26 cellular contexts compared by ENCODE assay signal in the genomic region with DNA sequence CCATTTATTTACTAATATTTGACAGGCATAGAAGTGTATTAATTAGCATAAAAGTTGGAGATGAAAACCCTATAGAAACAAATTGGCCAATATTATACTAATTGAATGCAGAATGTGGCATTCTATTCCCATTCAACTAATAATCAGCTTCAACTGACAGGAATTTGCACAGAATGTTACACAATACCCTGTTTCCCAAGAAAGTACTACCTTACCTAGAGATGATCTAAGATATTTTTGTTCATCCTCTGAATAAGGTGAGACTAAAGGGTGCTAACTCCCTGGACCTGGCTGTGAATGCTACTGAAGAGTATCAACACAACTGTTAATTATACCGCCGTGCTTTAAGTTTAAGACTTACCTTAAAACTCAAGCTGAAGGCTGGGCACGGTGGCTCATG. TPM values are rescaled to one million over a fixed set of nuclear protein-coding genes. Genes with fewer than 3 reads are reported as not detected.
DNase-seq lines count a peak whose midpoint lies in the region; ATAC-seq, FAIRE-seq and TF ChIP-seq lines count a peak whose summit lies in the region.
"Had no signal": no experiment of that assay in that cellular context is flagged by ENCODE, and none has a peak within 500 bp of the region (broad histone marks: within the 10 kb centered on the region; RNA-seq: fewer than 3 reads in every experiment).

No MANE protein-coding gene starts in this region.

- H3K9ac ChIP-seq in GM23248 (no peak overlapping the region), IMR-90 (ENCODE audit: low read depth, low read length) (no peak overlapping the region), K562 (ENCODE audit: insufficient read depth in 1 of 2, low read depth in 2 of 2, low read length in 2 of 2) (no peak overlapping the region)
- H3K9ac ChIP-seq: BLaER1 had no signal

- TF ChIP-seq RAD21 in IMR-90 (IDR thresholded peaks at IDR 0.05; ENCODE audit: low read length) (no peak), K562 (CRISPR knock-in tag; conservative IDR thresholded peaks at IDR 0.05 in 1 of 2, IDR thresholded peaks at IDR 0.05 in 1 of 2) (no peak)

- peaks cover 10% of the 10 kb centered on the region; the same call in 1 of the 2 replicates for H4K20me1 ChIP-seq in GM23248 (ENCODE audit: insufficient read depth)
- peaks cover 54% of the 10 kb centered on the region for H4K20me1 ChIP-seq in IMR-90 (ENCODE audit: insufficient read depth, low read length)
- peaks cover 4% of the 10 kb centered on the region; the same call in 1 of the 2 replicates for H4K20me1 ChIP-seq in K562 (replicated peaks; ENCODE audit: control insufficient read depth, insufficient read depth, low read length)

- peaks cover 16 to 30% (median 16%) of the 10 kb centered on the region in 4 donors for H3K4me1 Mint-ChIP-seq in naive thymus-derived CD8-positive, alpha-beta T cell

- H3K4me1 ChIP-seq in GM23248 (ENCODE audit: insufficient read depth) (peaks cover 12% of the 10 kb centered on the region), IMR-90 (ENCODE audit: control insufficient read depth, insufficient read depth, low read length) (no peaks in the 10 kb centered on the region), K562 (replicated peaks in 1 of 2; ENCODE audit: control insufficient read depth in 2 of 2, insufficient read depth in 2 of 2, low read length in 2 of 2) (peaks cover 0 to 9% of the 10 kb centered on the region in 2 experiments; a peak in 3 of 5 replicates), neutrophil (ENCODE audit: control insufficient read depth in 1 of 2, insufficient read depth in 1 of 2, low read depth in 1 of 2, low read length in 1 of 2) (peaks cover 6 to 20% of the 10 kb centered on the region in 2 experiments)
- H3K4me1 ChIP-seq: BE2C had no signal

- H2AK9ac ChIP-seq in IMR-90 (replicated peaks; ENCODE audit: low read depth, low read length, poor library complexity) = no peak overlapping the region

- peaks cover 14% of the 10 kb centered on the region; the same call in 1 of the 2 replicates for H3K9me1 ChIP-seq in IMR-90 (ENCODE audit: insufficient read depth, low read length)
- no peaks in the 10 kb centered on the region for H3K9me1 ChIP-seq in K562 (ENCODE audit: control insufficient read depth, insufficient read depth, low read length)

- FAIRE-seq in K562 (lab: Jason Lieb, UNC) = no peak
- FAIRE-seq: A204.1, G401.6, GM12891, GM19239 had no signal

- H3K4me3 ChIP-seq in GM23248 (no peak overlapping the region), IMR-90 (ENCODE audit: insufficient read depth, low read depth, low read length) (no peak overlapping the region), K562 (no peak overlapping the region), neutrophil (ENCODE audit: low read depth in 1 of 2, low read length in 1 of 2) (no peak overlapping the region)
- H3K4me3 ChIP-seq: BLaER1 had no signal

- H3K4ac ChIP-seq in IMR-90 (ENCODE audit: low read depth, low read length) = no peak overlapping the region

- H3K27ac Mint-ChIP-seq in naive thymus-derived CD8-positive, alpha-beta T cell = peak overlapping the region in 1 of 10 donors; percentile 34
- H3K27ac Mint-ChIP-seq in activated naive CD4-positive, alpha-beta T cell treated with anti-CD3 and anti-CD28 coated beads, Interleukin-2, amount 50 U/mL, for 72 hours = no peak overlapping the region

- H3K27me3 Mint-ChIP-seq in naive thymus-derived CD8-positive, alpha-beta T cell = no peaks in the 10 kb centered on the region
- H3K27me3 Mint-ChIP-seq: CD4-positive, alpha-beta memory T cell; CD4-positive, CD25-positive, alpha-beta regulatory T cell; CD8-positive, alpha-beta memory T cell had no signal

- POLR2A ChIA-PET in IMR-90 (lab: Charles Lee; ENCODE audit: unreplicated experiment) = no interaction called here
- POLR2A ChIA-PET in K562 (lab: Yijun Ruan, JAX) = interaction anchor here (1.1 to 2.6 kb wide), 3 partner anchors 9 to 44 kb away, joined by 3 to 12 read pairs (median 6); a partner anchor contains a TSS
- POLR2A ChIA-PET in naive thymus-derived CD8-positive, alpha-beta T cell (lab: Charles Lee) = interaction anchor here (0.9 kb wide), 1 partner anchor 41 kb away, joined by 3 read pairs; no protein-coding TSS in a partner anchor

- H3K23ac ChIP-seq in IMR-90 (ENCODE audit: low read depth, low read length) = no peak overlapping the region

- H3K79me1 ChIP-seq in IMR-90 (ENCODE audit: low read depth in 1 of 2, low read length in 2 of 2) = peaks cover 26 to 75% of the 10 kb centered on the region in 2 experiments

- H2BK120ac ChIP-seq in IMR-90 (ENCODE audit: low read depth, low read length) = no peak overlapping the region

- H2BK15ac ChIP-seq in IMR-90 (ENCODE audit: low read depth, low read length) = no peak overlapping the region

- H3K9me3 ChIP-seq in GM23248 (ENCODE audit: low read depth) (no peaks in the 10 kb centered on the region), IMR-90 (ENCODE audit: control insufficient read depth, insufficient read depth, low read length) (no peaks in the 10 kb centered on the region), K562 (replicated peaks; ENCODE audit: control insufficient read depth, insufficient read depth, low read depth, low read length) (no peaks in the 10 kb centered on the region), neutrophil (no peaks in the 10 kb centered on the region)
- H3K9me3 ChIP-seq: BE2C, BLaER1 had no signal

- H3K18ac ChIP-seq in IMR-90 (ENCODE audit: low read depth, low read length) = no peak overlapping the region

- CTCF ChIA-PET in IMR-90 (lab: Yijun Ruan, JAX) = interaction anchor here (0.6 to 0.7 kb wide), 3 partner anchors 20 to 182 kb away, joined by 3 read pairs; no protein-coding TSS in a partner anchor
- CTCF ChIA-PET in K562 (lab: Yijun Ruan, JAX; ENCODE audit: low intra/inter-chr PET ratio) = no interaction called here

- no peaks in the 10 kb centered on the region for H3K27me3 ChIP-seq in GM23248 (replicated peaks; ENCODE audit: insufficient read depth)
- H3K27me3 ChIP-seq in IMR-90 (ENCODE audit: control insufficient read depth, insufficient read depth, low read length) = no peaks in the 10 kb centered on the region
- H3K27me3 ChIP-seq in K562 (ENCODE audit: control insufficient read depth in 2 of 2, insufficient read depth in 2 of 2, low read length in 2 of 2) = no peaks in the 10 kb centered on the region
- H3K27me3 ChIP-seq in neutrophil = no peaks in the 10 kb centered on the region
- H3K27me3 ChIP-seq: BE2C, BLaER1 had no signal

- H3K27ac ChIP-seq in GM23248 = 0 out of 2 replicates have a peak overlapping the region, but pooled peaks have one; percentile 5
- H3K27ac ChIP-seq in IMR-90 (ENCODE audit: insufficient read depth, low read length) = no peak overlapping the region
- no peak overlapping the region for H3K27ac ChIP-seq in K562 (ENCODE audit: extremely low read depth, low read depth, low read length)
- H3K27ac ChIP-seq in neutrophil = peak overlapping the region; percentile 5
- H3K27ac ChIP-seq: BLaER1 had no signal

- H3K14ac ChIP-seq in IMR-90 (replicated peaks; ENCODE audit: low read depth, low read length) = no peak overlapping the region

- H3F3A ChIP-seq in GM23248 (ENCODE audit: insufficient read depth) = peaks cover 50% of the 10 kb centered on the region

- dilution Hi-C loops in IMR-90 (cut with HindIII; ENCODE audit: low sequenced_read_pairs, unreplicated experiment) = no loop called here

- H2BK5ac ChIP-seq in IMR-90 (ENCODE audit: low read depth, low read length, poor library complexity, severe bottlenecking) = no peak overlapping the region

- no peak overlapping the region for H4K91ac ChIP-seq in IMR-90 (ENCODE audit: insufficient read depth, low read depth, low read length)

- H3K4me3 Mint-ChIP-seq in naive thymus-derived CD8-positive, alpha-beta T cell = no peak overlapping the region
- H3K4me3 Mint-ChIP-seq: CD14-positive monocyte; CD4-positive, alpha-beta memory T cell; CD4-positive, CD25-positive, alpha-beta regulatory T cell; CD8-positive, alpha-beta memory T cell had no signal

- no peak overlapping the region for H4K8ac ChIP-seq in IMR-90 (ENCODE audit: low read depth in 2 of 2, low read length in 2 of 2)

- DNase-seq in GM23248 (no peak), IMR-90 (no peak), K562 (ENCODE audit: extremely low read depth in 1 of 4, low spot score in 3 of 4) (no peak)
- DNase-seq in naive thymus-derived CD8-positive, alpha-beta T cell = no peak
- no peak for DNase-seq in activated naive CD4-positive, alpha-beta T cell treated with anti-CD3 and anti-CD28 coated beads, Interleukin-2, amount 50 U/mL, for 72 hours (ENCODE audit: low spot score in 2 of 2)
- no peak for DNase-seq in stimulated activated CD4-positive, alpha-beta T cell treated with anti-CD3 and anti-CD28 coated beads, Interleukin-1b, Interleukin-23, amount 100 ng/mL, for 48 hours
- DNase-seq: 8988T; ACHN; BE2C; C1 segment of cervical spinal cord; CD4-positive, alpha-beta memory T cell; CD4-positive, CD25-positive, alpha-beta regulatory T cell; CD8-positive, alpha-beta memory T cell; COR-L47; DMS 273 treated with DMSO at 0.1 percent for 48 hours; DMS153; DMS53; DMS79; GF-D8 had no signal

- H3K9me2 ChIP-seq in GM23248 (ENCODE audit: insufficient read depth) = no peaks in the 10 kb centered on the region

- H4K5ac ChIP-seq in IMR-90 (ENCODE audit: low read depth, low read length) = no peak overlapping the region

- 98 to 100% methylated on average over 3 of the region's 3 CpGs for WGBS in GM23248 (ENCODE audit: low coverage in 1 of 2, low lambda C conversion rate in 2 of 2, missing lambda C conversion rate in 2 of 2), 2 experiments
- no CpG with 5 or more reads among the region's 3 CpGs for WGBS in IMR-90 (ENCODE audit: extremely low coverage in 2 of 2, insufficient read length in 1 of 2), 2 experiments
- WGBS in K562 (ENCODE audit: insufficient coverage, low coverage, missing lambda C conversion rate) = 93% methylated on average over 3 of the region's 3 CpGs

- H2AFZ ChIP-seq in GM23248 (no peak overlapping the region), IMR-90 (replicated peaks; ENCODE audit: low read length, poor library complexity) (no peak overlapping the region), K562 (ENCODE audit: low read depth, low read length) (no peak overlapping the region)

- H3K36me3 ChIP-seq in GM23248 (ENCODE audit: low read depth) (peaks cover 85% of the 10 kb centered on the region), IMR-90 (ENCODE audit: control insufficient read depth, insufficient read depth, low read length) (peaks cover 47% of the 10 kb centered on the region), K562 (ENCODE audit: control insufficient read depth, insufficient read depth, low read length) (peaks cover 84% of the 10 kb centered on the region), neutrophil (peaks cover 93% of the 10 kb centered on the region)

- no TSS peak for BruUV-seq in IMR-90 (replicated peaks; lab: Mats Ljungman, UMichigan)
- TSS peak; percentile 26 for BruUV-seq in K562 (replicated peaks; lab: Mats Ljungman, UMichigan)

- H3K56ac ChIP-seq in IMR-90 (ENCODE audit: extremely low read depth, insufficient read depth, low read length) = no peak overlapping the region

- no peak for ATAC-seq in IMR-90 (ENCODE audit: low read depth)
- no peak for ATAC-seq in K562
- ATAC-seq in naive thymus-derived CD8-positive, alpha-beta T cell = no peak
- no peak for ATAC-seq in activated naive CD4-positive, alpha-beta T cell treated with anti-CD3 and anti-CD28 coated beads, Interleukin-2, amount 50 U/mL, for 72 hours

- no peak overlapping the region for H2BK20ac ChIP-seq in IMR-90 (ENCODE audit: low read depth, low read length)

- intact Hi-C loops in IMR-90 (cut with micrococcal nuclease) = loop anchor here (5.0 kb wide), 1 partner anchor 42 kb away; no protein-coding TSS in a partner anchor
- intact Hi-C loops in K562 (cut with micrococcal nuclease) = no loop called here

- H3K79me2 ChIP-seq in GM23248 (ENCODE audit: insufficient read depth) = peaks cover 99% of the 10 kb centered on the region
- H3K79me2 ChIP-seq in K562 (ENCODE audit: control insufficient read depth, insufficient read depth, low read length) = peaks cover 6% of the 10 kb centered on the region; the same call in 2 of the 3 replicates

- in situ Hi-C loops in GM23248 (cut with MboI) = no loop called here
- in situ Hi-C loops in IMR-90 (cut with MboI; ENCODE audit: low sequenced_read_pairs) = no loop called here
- in situ Hi-C loops in K562 (cut with MboI) = no loop called here

- H2AK5ac ChIP-seq in IMR-90 (ENCODE audit: low read depth, low read length) = no peak overlapping the region

- H3K9me3 Mint-ChIP-seq in naive thymus-derived CD8-positive, alpha-beta T cell = no peaks in the 10 kb centered on the region
- H3K9me3 Mint-ChIP-seq in activated naive CD4-positive, alpha-beta T cell treated with anti-CD3 and anti-CD28 coated beads, Interleukin-2, amount 50 U/mL, for 72 hours = no peaks in the 10 kb centered on the region
- H3K9me3 Mint-ChIP-seq: CD14-positive monocyte; CD4-positive, alpha-beta memory T cell; CD4-positive, CD25-positive, alpha-beta regulatory T cell; CD8-positive, alpha-beta memory T cell had no signal

- H3K36me3 Mint-ChIP-seq in naive thymus-derived CD8-positive, alpha-beta T cell = peaks cover 0 to 93% (median 6%) of the 10 kb centered on the region in 3 donors
- peaks cover 6 to 34% of the 10 kb centered on the region in 2 donors for H3K36me3 Mint-ChIP-seq in activated naive CD4-positive, alpha-beta T cell treated with anti-CD3 and anti-CD28 coated beads, Interleukin-2, amount 50 U/mL, for 72 hours

- TF ChIP-seq EP300 in K562 (IDR thresholded peaks at IDR 0.05; ENCODE audit: low read length) = no peak

- H3K4me2 ChIP-seq in GM23248 (ENCODE audit: unreplicated experiment) (no peak overlapping the region), IMR-90 (ENCODE audit: low read depth, low read length) (no peak overlapping the region), K562 (ENCODE audit: insufficient read depth, low read length) (no peak overlapping the region)
- H3K4me2 ChIP-seq: BLaER1 had no signal

- TF ChIP-seq CTCF in IMR-90 (conservative IDR thresholded peaks at IDR 0.05; ENCODE audit: low read depth, low read length) (no peak), K562 (IDR thresholded peaks at IDR 0.05 in 2 of 3, conservative IDR thresholded peaks at IDR 0.05 in 1 of 3; ENCODE audit: insufficient read depth in 2 of 3, low read depth in 1 of 3, low read length in 3 of 3) (no peak), neutrophil (IDR thresholded peaks at IDR 0.05) (no peak)

- TF ChIP-seq POLR2A in IMR-90 (IDR thresholded peaks at IDR 0.05; ENCODE audit: low read depth, low read length) = no peak
- TF ChIP-seq POLR2A in K562 (conservative IDR thresholded peaks at IDR 0.05) = no peak

RNA-seq across cellular contexts. Expression of a gene that starts 28.9 kb away (rescaled TPM):
- total RNA-seq in GM23248 (2014; rRNA removed; shearing (Covaris generic)) = 5.1 and 7.3 TPM in 2 replicates
- 7.9 and 10.7 TPM in 2 replicates for polyA plus RNA-seq in GM23248 (2016; fragmentation: Nextera tagmentation; extraction: Ambion mirVana)
- 5.3 and 5.6 TPM in 2 replicates for total RNA-seq in IMR-90 (2012; rRNA removed)
- polyA plus RNA-seq in IMR-90 (2012; rRNA removed) = 5.5 TPM in 2 replicates
- polyA plus RNA-seq in IMR-90 (2012; cell fraction: cytosol; rRNA removed) = 3.8 and 5.6 TPM in 2 replicates
- polyA plus RNA-seq in IMR-90 (2012; cell fraction: nucleus; rRNA removed; ENCODE audit: low replicate concordance) = 8.2 and 8.7 TPM in 2 replicates
- 19.6 and 32.3 TPM in 2 replicates for total RNA-seq in K562 (2011; cell fraction: chromatin; rRNA removed; ENCODE audit: low replicate concordance)
- 15.3 and 16.3 TPM in 2 replicates for total RNA-seq in K562 (2011; cell fraction: nucleolus; rRNA removed)
- total RNA-seq in K562 (2011; cell fraction: nucleoplasm; rRNA removed) = 16.1 and 19.7 TPM in 2 replicates
- 4.5 and 7.2 TPM in 2 replicates for total RNA-seq in K562 (2014; rRNA removed)
- total RNA-seq in K562 (2014; rRNA removed; fragmentation: Illumina TruSeq; extraction: Trizol) = 5.2 and 5.3 TPM in 2 replicates
- total RNA-seq in K562 (2015; rRNA removed; fragmentation: Illumina TruSeq; extraction: Trizol) = 4.8 and 5.1 TPM in 2 replicates
- total RNA-seq in K562 (2021) = 8.5 and 9.1 TPM in 2 replicates
- 5.4 and 9.7 TPM in 2 replicates for polyA plus RNA-seq in K562 (2011; rRNA removed)
- polyA plus RNA-seq in K562 (2011; cell fraction: cytosol; rRNA removed) = 4.7 and 6.8 TPM in 2 replicates
- 9.6 and 10.4 TPM in 2 replicates for polyA plus RNA-seq in K562 (2011; cell fraction: nucleus; rRNA removed)
- 4.6 and 8.4 TPM in 2 replicates for polyA plus RNA-seq in K562 (2012)
- 6.7 and 7.2 TPM in 2 replicates for polyA plus RNA-seq in K562 (2014; fragmentation: Illumina TruSeq; extraction: Trizol)
- 1 to 10 TPM; 1.4 to 1.5 TPM for polyA plus RNA-seq in K562 (2014; fragmentation: Nextera tagmentation; extraction: Ambion mirVana)
- 5.2 and 8.7 TPM in 2 replicates for polyA plus RNA-seq in K562 (2014; rRNA removed)
- polyA minus RNA-seq in K562 (2011; rRNA and poly(A)+ RNA removed) = 8.3 and 11.7 TPM in 2 replicates
- 3.4 and 4.0 TPM in 2 replicates for polyA minus RNA-seq in K562 (2011; cell fraction: cytosol; rRNA and poly(A)+ RNA removed)
- polyA minus RNA-seq in K562 (2011; cell fraction: nucleus; rRNA and poly(A)+ RNA removed) = 10.6 and 15.1 TPM in 2 replicates
- total RNA-seq in naive thymus-derived CD8-positive, alpha-beta T cell = 10 to 100 TPM; 53.3 to 61.7 TPM
- 10 to 100 TPM; 26.6 to 39.1 (median 34.7) TPM for polyA plus RNA-seq in naive thymus-derived CD8-positive, alpha-beta T cell
- 1 to 10 TPM; 4.1 to 4.2 TPM for total RNA-seq in activated naive CD4-positive, alpha-beta T cell treated with anti-CD3 and anti-CD28 coated beads, Interleukin-2, amount 50 U/mL, for 72 hours

RNA-seq across cellular contexts. Expression of a gene that starts 44.8 kb away (rescaled TPM):
- total RNA-seq in GM23248 (2014; rRNA removed; shearing (Covaris generic)) = 119 and 120 TPM in 2 replicates
- polyA plus RNA-seq in GM23248 (2016; fragmentation: Nextera tagmentation; extraction: Ambion mirVana) (299 and 303 TPM in 2 replicates), IMR-90 (2012; rRNA removed) (152 and 169 TPM in 2 replicates), K562 (2011; rRNA removed) (144 and 163 TPM in 2 replicates), K562 (2014; fragmentation: Illumina TruSeq; extraction: Trizol) (81.5 and 89.1 TPM in 2 replicates), K562 (2014; fragmentation: Nextera tagmentation; extraction: Ambion mirVana) (10 to 100 TPM; 43.8 to 47.8 TPM), K562 (2014; rRNA removed) (125 and 136 TPM in 2 replicates)
- total RNA-seq in IMR-90 (2012; rRNA removed) (114 and 127 TPM in 2 replicates), K562 (2014; rRNA removed) (62.2 and 83.5 TPM in 2 replicates), K562 (2014; rRNA removed; fragmentation: Illumina TruSeq; extraction: Trizol) (67.7 and 81.4 TPM in 2 replicates), K562 (2015; rRNA removed; fragmentation: Illumina TruSeq; extraction: Trizol) (64.4 and 66.7 TPM in 2 replicates), K562 (2021) (93.9 and 99.4 TPM in 2 replicates)
- 44.4 and 46.8 TPM in 2 replicates for polyA plus RNA-seq in IMR-90 (2012; cell fraction: cytosol; rRNA removed)
- polyA plus RNA-seq in IMR-90 (2012; cell fraction: nucleus; rRNA removed; ENCODE audit: low replicate concordance) = 10.2 and 75.1 TPM in 2 replicates
- total RNA-seq in K562 (2011; cell fraction: chromatin; rRNA removed; ENCODE audit: low replicate concordance) = 20.3 and 50.3 TPM in 2 replicates
- 13.5 and 14.3 TPM in 2 replicates for total RNA-seq in K562 (2011; cell fraction: nucleolus; rRNA removed)
- 36.1 and 60.5 TPM in 2 replicates for total RNA-seq in K562 (2011; cell fraction: nucleoplasm; rRNA removed)
- polyA plus RNA-seq in K562 (2011; cell fraction: cytosol; rRNA removed) = 33.7 and 80.3 TPM in 2 replicates
- polyA plus RNA-seq in K562 (2011; cell fraction: nucleus; rRNA removed) = 23.6 and 40.8 TPM in 2 replicates
- polyA plus RNA-seq in K562 (2012) = 116 and 153 TPM in 2 replicates
- 93.6 and 96.1 TPM in 2 replicates for polyA minus RNA-seq in K562 (2011; rRNA and poly(A)+ RNA removed)
- 31.6 and 38.0 TPM in 2 replicates for polyA minus RNA-seq in K562 (2011; cell fraction: cytosol; rRNA and poly(A)+ RNA removed)
- 13.1 and 22.5 TPM in 2 replicates for polyA minus RNA-seq in K562 (2011; cell fraction: nucleus; rRNA and poly(A)+ RNA removed)
- 10 to 100 TPM; 51.4 to 51.8 TPM for total RNA-seq in naive thymus-derived CD8-positive, alpha-beta T cell
- 10 to 100 TPM; 38.8 to 45.4 (median 41.7) TPM for polyA plus RNA-seq in naive thymus-derived CD8-positive, alpha-beta T cell
- 10 to 100 TPM; 66.8 to 72.3 TPM for total RNA-seq in activated naive CD4-positive, alpha-beta T cell treated with anti-CD3 and anti-CD28 coated beads, Interleukin-2, amount 50 U/mL, for 72 hours

Comparison
In these comparisons a context has a peak if more than half of its experiments do, and no peak if none do; other contexts are left out.
1. H3K27ac ChIP-seq: peak in GM23248 (single experiment) and neutrophil (single experiment); none in IMR-90 (single experiment) and K562 (single experiment).